Comparison of ENCODE assay signal across 10 cellular contexts in the genomic region with DNA sequence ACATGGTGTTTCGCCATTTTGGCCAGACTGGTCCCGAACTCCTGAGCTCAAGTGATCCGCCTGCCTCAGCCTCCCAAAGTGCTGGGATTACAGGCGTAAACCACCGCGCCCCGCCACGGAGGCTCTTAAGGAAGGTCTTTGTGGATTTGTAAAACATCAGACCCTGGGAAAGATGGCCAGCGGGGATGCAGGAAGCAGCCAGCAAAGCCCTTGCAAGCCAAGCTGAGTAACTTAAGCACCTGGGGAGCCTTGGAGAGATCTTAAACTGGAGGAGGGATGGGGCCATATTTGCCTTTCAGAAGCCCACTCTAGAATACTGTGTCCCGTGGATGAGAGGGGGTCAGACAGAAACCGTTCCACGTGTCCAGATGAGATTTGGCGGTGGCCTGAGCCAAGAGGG. TPM values are rescaled to one million over a fixed set of nuclear protein-coding genes. Genes with fewer than 3 reads are reported as not detected.
A peak's percentile ranks its signal among the peaks of the same experiment; 100 is the strongest.
DNase-seq lines count a peak whose midpoint lies in the region; ATAC-seq and TF ChIP-seq lines count a peak whose summit lies in the region.
"Had no signal": no experiment of that assay in that cellular context is flagged by ENCODE, and none has a peak within 500 bp of the region (broad histone marks: within the 10 kb centered on the region; RNA-seq: fewer than 3 reads in every experiment).

No MANE protein-coding gene starts in this region.

- no peaks in the 10 kb centered on the region for H3K36me3 ChIP-seq in CD4-positive, CD25-positive, alpha-beta regulatory T cell (ENCODE audit: control insufficient read depth, insufficient read depth, low read length)
- H3K36me3 ChIP-seq in ES-I3 (ENCODE audit: insufficient read depth, low read length), result no peaks in the 10 kb centered on the region
- H3K36me3 ChIP-seq: thoracic aorta had no signal

- H3K27me3 Mint-ChIP-seq in CD4-positive, CD25-positive, alpha-beta regulatory T cell, result peaks cover 58% of the 10 kb centered on the region
- peaks cover 48% of the 10 kb centered on the region for H3K27me3 Mint-ChIP-seq in mesothelial cell of epicardium (ENCODE audit: low read depth)

- peaks cover 18% of the 10 kb centered on the region for H3K4me1 ChIP-seq in CD4-positive, CD25-positive, alpha-beta regulatory T cell (ENCODE audit: control insufficient read depth, insufficient read depth, low read length, poor library complexity, severe bottlenecking)
- H3K4me1 ChIP-seq in ES-I3 (ENCODE audit: insufficient read depth, low read length), result peaks cover 16% of the 10 kb centered on the region

- peaks cover 3 to 20% (median 11%) of the 10 kb centered on the region in 4 donors for H3K4me1 Mint-ChIP-seq in CD4-positive, CD25-positive, alpha-beta regulatory T cell
- H3K4me1 Mint-ChIP-seq in mesothelial cell of epicardium, result peaks cover 17% of the 10 kb centered on the region

- peaks cover 12% of the 10 kb centered on the region for H3K27me3 ChIP-seq in CD4-positive, CD25-positive, alpha-beta regulatory T cell (ENCODE audit: control insufficient read depth, insufficient read depth, low read length)

- no peak overlapping the region for H3K4me3 ChIP-seq in CD4-positive, CD25-positive, alpha-beta regulatory T cell (ENCODE audit: low read depth, low read length)

- no peak for DNase-seq in CD4-positive, CD25-positive, alpha-beta regulatory T cell
- no peak for DNase-seq in activated naive CD4-positive, alpha-beta T cell treated with anti-CD3 and anti-CD28 coated beads, Interleukin-2, amount 50 U/mL, for 72 hours (ENCODE audit: low spot score in 2 of 2)
- DNase-seq in mesothelial cell of epicardium (ENCODE audit: low spot score in 2 of 2, unreplicated experiment in 2 of 2) (no peak), LoVo (ENCODE audit: low spot score) (no peak), NCI-H187 (lab: John Stamatoyannopoulos, UW) (no peak), NOMO-1 treated with DMSO at 0.1 percent for 48 hours (lab: John Stamatoyannopoulos, UW; ENCODE audit: unreplicated experiment) (no peak), NAMALWA (ENCODE audit: low spot score) (no peak)
- DNase-seq: NCI-H748 treated with DMSO at 0.1 percent for 48 hours had no signal

- H3K27ac ChIP-seq in CD4-positive, CD25-positive, alpha-beta regulatory T cell (ENCODE audit: insufficient read depth, low read length, poor library complexity, severe bottlenecking), result no peak overlapping the region
- H3K27ac ChIP-seq: thoracic aorta had no signal

- peak overlapping the region; percentile 66 to 84 (median 74) for H3K4me3 Mint-ChIP-seq in CD4-positive, CD25-positive, alpha-beta regulatory T cell
- H3K4me3 Mint-ChIP-seq in mesothelial cell of epicardium, result peak overlapping the region; percentile 67

- H3K27ac Mint-ChIP-seq in CD4-positive, CD25-positive, alpha-beta regulatory T cell, result peak overlapping the region in 1 of 3 donors; percentile 75
- peak overlapping the region; percentile 65 to 73 for H3K27ac Mint-ChIP-seq in activated naive CD4-positive, alpha-beta T cell treated with anti-CD3 and anti-CD28 coated beads, Interleukin-2, amount 50 U/mL, for 72 hours
- no peak overlapping the region for H3K27ac Mint-ChIP-seq in mesothelial cell of epicardium

- no peaks in the 10 kb centered on the region for H3K9me3 ChIP-seq in CD4-positive, CD25-positive, alpha-beta regulatory T cell (ENCODE audit: control insufficient read depth in 2 of 2, low read length in 2 of 2)
- no peaks in the 10 kb centered on the region for H3K9me3 ChIP-seq in ES-I3 (ENCODE audit: control insufficient read depth, insufficient read depth, low read length)
- H3K9me3 ChIP-seq: thoracic aorta had no signal

- H3K9me3 Mint-ChIP-seq in CD4-positive, CD25-positive, alpha-beta regulatory T cell, result peaks cover 0 to 2% (median 0%) of the 10 kb centered on the region in 7 donors
- no peaks in the 10 kb centered on the region for H3K9me3 Mint-ChIP-seq in activated naive CD4-positive, alpha-beta T cell treated with anti-CD3 and anti-CD28 coated beads, Interleukin-2, amount 50 U/mL, for 72 hours
- no peaks in the 10 kb centered on the region for H3K9me3 Mint-ChIP-seq in mesothelial cell of epicardium

- no peak for TF ChIP-seq CTCF in mesothelial cell of epicardium (IDR thresholded peaks at IDR 0.05; ENCODE audit: unreplicated experiment)

- no peak for ATAC-seq in CD4-positive, CD25-positive, alpha-beta regulatory T cell (ENCODE audit: low read depth in 2 of 2)
- ATAC-seq in activated naive CD4-positive, alpha-beta T cell treated with anti-CD3 and anti-CD28 coated beads, Interleukin-2, amount 50 U/mL, for 72 hours, result no peak

- H3K36me3 Mint-ChIP-seq in CD4-positive, CD25-positive, alpha-beta regulatory T cell, result no peaks in the 10 kb centered on the region
- H3K36me3 Mint-ChIP-seq in activated naive CD4-positive, alpha-beta T cell treated with anti-CD3 and anti-CD28 coated beads, Interleukin-2, amount 50 U/mL, for 72 hours, result peaks cover 6 to 7% of the 10 kb centered on the region in 2 donors
- H3K36me3 Mint-ChIP-seq in mesothelial cell of epicardium, result no peaks in the 10 kb centered on the region

- peak overlapping the region; percentile 70 for H3K9ac ChIP-seq in ES-I3 (ENCODE audit: low read depth, low read length)

RNA-seq across cellular contexts. Expression of a gene that starts 11.8 kb away (rescaled TPM):
- 9.0 TPM for total RNA-seq in CD4-positive, CD25-positive, alpha-beta regulatory T cell
- 10 to 100 TPM; 12.6 to 23.9 (median 15.9) TPM for polyA plus RNA-seq in CD4-positive, CD25-positive, alpha-beta regulatory T cell
- 10 to 100 TPM; 14.2 to 17.4 TPM for total RNA-seq in activated naive CD4-positive, alpha-beta T cell treated with anti-CD3 and anti-CD28 coated beads, Interleukin-2, amount 50 U/mL, for 72 hours
- 10.7 to 11.9 TPM (median 11.2 TPM) in 3 replicates for total RNA-seq in mesothelial cell of epicardium
